ENCODE assay signal across 19 cellular contexts in the genomic region with DNA sequence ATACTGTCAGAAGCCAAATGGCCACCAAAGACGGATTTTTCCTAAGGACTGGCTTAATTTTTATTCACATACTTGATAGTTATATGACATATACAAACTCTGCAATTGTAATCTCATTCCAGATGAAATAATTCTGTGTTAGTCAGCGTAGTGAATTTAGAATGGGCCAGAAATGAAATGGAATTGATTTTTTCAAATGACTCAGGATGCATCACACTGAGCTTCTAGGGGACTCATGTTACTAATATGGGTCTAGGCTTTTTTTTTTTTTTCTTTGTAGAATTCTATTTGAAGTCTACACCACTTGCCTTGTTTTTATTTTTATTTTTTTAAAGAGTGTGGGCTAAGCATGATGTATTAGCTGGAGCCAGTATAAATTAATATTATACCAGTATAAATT.
DNase-seq lines count a peak whose midpoint lies in the region; ATAC-seq and TF ChIP-seq lines count a peak whose summit lies in the region.
"Had no signal": no experiment of that assay in that cellular context is flagged by ENCODE, and none has a peak within 500 bp of the region (broad histone marks: within the 10 kb centered on the region; RNA-seq: fewer than 3 reads in every experiment).

No MANE protein-coding gene starts in this region.

- H3K4me1 ChIP-seq in IMR-90 (ENCODE audit: control insufficient read depth, insufficient read depth, low read length), result peaks cover 10% of the 10 kb centered on the region
- no peaks in the 10 kb centered on the region for H3K4me1 ChIP-seq in stomach
- no peaks in the 10 kb centered on the region for H3K4me1 ChIP-seq in aorta (ENCODE audit: control insufficient read depth in 1 of 2, insufficient read depth in 2 of 2, low read length in 2 of 2)
- H3K4me1 ChIP-seq: ascending aorta, prostate gland had no signal

- TF ChIP-seq RAD21 in IMR-90 (IDR thresholded peaks at IDR 0.05; ENCODE audit: low read length), result no peak

- H3K56ac ChIP-seq in IMR-90 (ENCODE audit: extremely low read depth, insufficient read depth, low read length), result no peak overlapping the region

- H3K9me3 ChIP-seq in IMR-90 (ENCODE audit: control insufficient read depth, insufficient read depth, low read length) (no peaks in the 10 kb centered on the region), stomach (no peaks in the 10 kb centered on the region), aorta (ENCODE audit: control insufficient read depth, low read length) (no peaks in the 10 kb centered on the region)
- H3K9me3 ChIP-seq: ascending aorta, left ventricle myocardium inferior, MG63, prostate gland had no signal

- DNase-seq in AG20443 (ENCODE audit: low spot score) (peak; percentile 60), IMR-90 (peak; percentile 90), brain microvascular endothelial cell (peak; percentile 44), kidney tubule cell (ENCODE audit: low spot score) (peak; percentile 52), posterior cingulate gyrus (no peak), DMS53 (lab: John Stamatoyannopoulos, UW) (no peak), stomach (no peak), aorta (no peak)
- DNase-seq: activated CD8-positive, alpha-beta T cell treated with anti-CD3 and anti-CD28 coated beads, Interleukin-2, amount 10 ng/mL, durations not matched to agents 7 days and 5 days; dermis blood vessel endothelial cell; left ventricle myocardium inferior; MG63; NCI-H2029; NCI-H524; stimulated activated naive CD8-positive, alpha-beta T cell treated with anti-CD3 and anti-CD28 coated beads, Interleukin-15, amount 100 ng/mL, for 72 hours; WERI-Rb-1 had no signal

- no peak overlapping the region for H2AK9ac ChIP-seq in IMR-90 (replicated peaks; ENCODE audit: low read depth, low read length, poor library complexity)

- no CpG with 5 or more reads among the region's 2 CpGs for WGBS in IMR-90 (ENCODE audit: extremely low coverage in 2 of 2, insufficient read length in 1 of 2), 2 experiments
- WGBS in stomach, 5 donors, result 88 to 98% (median 93%) methylated on average over 2 of the region's 2 CpGs
- 63 to 66% methylated on average over 2 of the region's 2 CpGs for WGBS in aorta, 2 donors

- no peak overlapping the region for H3K18ac ChIP-seq in IMR-90 (ENCODE audit: low read depth, low read length)

- in situ Hi-C loops in IMR-90 (cut with MboI; ENCODE audit: low sequenced_read_pairs) (no loop called here), brain microvascular endothelial cell (cut with HindIII; ENCODE audit: low pct_ligation_motif_present, low sequenced_read_pairs) (loop anchor here (25.0 kb wide), 1 partner anchor 179 kb away; no protein-coding TSS in a partner anchor)

- H2AK5ac ChIP-seq in IMR-90 (ENCODE audit: low read depth, low read length), result no peak overlapping the region

- H3K9me1 ChIP-seq in IMR-90 (ENCODE audit: insufficient read depth, low read length), result peaks cover 5% of the 10 kb centered on the region; the same call in 1 of the 2 replicates

- H2BK15ac ChIP-seq in IMR-90 (ENCODE audit: low read depth, low read length), result no peak overlapping the region

- H2BK5ac ChIP-seq in IMR-90 (ENCODE audit: low read depth, low read length, poor library complexity, severe bottlenecking), result peak overlapping the region; percentile 36

- H4K20me1 ChIP-seq in IMR-90 (ENCODE audit: insufficient read depth, low read length), result peaks cover 11% of the 10 kb centered on the region

- no peak for TF ChIP-seq CTCF in IMR-90 (conservative IDR thresholded peaks at IDR 0.05; ENCODE audit: low read depth, low read length)
- no peak for TF ChIP-seq CTCF in brain microvascular endothelial cell (IDR thresholded peaks at IDR 0.05; ENCODE audit: low read depth, low read length, missing control alignments)
- no peak for TF ChIP-seq CTCF in stomach (IDR thresholded peaks at IDR 0.05)

- H3K36me3 ChIP-seq in IMR-90 (ENCODE audit: control insufficient read depth, insufficient read depth, low read length), result peaks cover 26% of the 10 kb centered on the region
- H3K36me3 ChIP-seq in brain microvascular endothelial cell (replicated peaks), result peaks cover 23% of the 10 kb centered on the region
- H3K36me3 ChIP-seq in stomach, result peaks cover 25 to 85% (median 71%) of the 10 kb centered on the region in 4 donors
- peaks cover 2 to 4% of the 10 kb centered on the region in 2 donors for H3K36me3 ChIP-seq in aorta (ENCODE audit: control insufficient read depth in 1 of 2, insufficient read depth in 2 of 2, low read length in 1 of 2)
- H3K36me3 ChIP-seq: prostate gland had no signal

- POLR2A ChIA-PET in IMR-90 (lab: Charles Lee; ENCODE audit: unreplicated experiment), result interaction anchor here (0.6 kb wide), 1 partner anchor 586 kb away, joined by 3 read pairs; no protein-coding TSS in a partner anchor

- BruUV-seq in IMR-90 (replicated peaks; lab: Mats Ljungman, UMichigan), result no TSS peak

- dilution Hi-C loops in IMR-90 (cut with HindIII; ENCODE audit: low sequenced_read_pairs, unreplicated experiment), result no loop called here

- H2BK120ac ChIP-seq in IMR-90 (ENCODE audit: low read depth, low read length), result no peak overlapping the region

- H3K4ac ChIP-seq in IMR-90 (ENCODE audit: low read depth, low read length), result no peak overlapping the region; the same call in 1 of the 2 replicates

- peaks cover 18 to 45% of the 10 kb centered on the region in 2 experiments for H3K79me1 ChIP-seq in IMR-90 (ENCODE audit: low read depth in 1 of 2, low read length in 2 of 2)

- intact Hi-C loops in IMR-90 (cut with micrococcal nuclease), result no loop called here
- intact Hi-C loops in posterior cingulate gyrus (cut with DNase I), result no loop called here
- intact Hi-C loops in stomach (cut with DNase I; ENCODE audit: low total_unique reads), result no loop called here
- intact Hi-C loops in aorta (cut with DNase I), result loop anchor here in 1 of 2 donors (10.0 kb wide), 1 partner anchor 52 kb away; no protein-coding TSS in a partner anchor

- H3K9ac ChIP-seq in IMR-90 (ENCODE audit: low read depth, low read length), result no peak overlapping the region

- H4K8ac ChIP-seq in IMR-90 (ENCODE audit: low read depth in 2 of 2, low read length in 2 of 2), result no peak overlapping the region

- no peak overlapping the region for H2BK20ac ChIP-seq in IMR-90 (ENCODE audit: low read depth, low read length)

- no peak overlapping the region for H2AFZ ChIP-seq in IMR-90 (replicated peaks; ENCODE audit: low read length, poor library complexity)

- no peak overlapping the region for H4K91ac ChIP-seq in IMR-90 (ENCODE audit: insufficient read depth, low read depth, low read length)

- 0 out of 2 replicates have a peak overlapping the region, but pooled peaks have one; percentile 19 for H3K14ac ChIP-seq in IMR-90 (replicated peaks; ENCODE audit: low read depth, low read length)

- CTCF ChIA-PET in IMR-90 (lab: Yijun Ruan, JAX), result interaction anchor here (0.6 to 1.5 kb wide), 3 partner anchors 170 to 203 kb away, joined by 4 to 7 read pairs (median 4); no protein-coding TSS in a partner anchor

- no peaks in the 10 kb centered on the region for H3K27me3 ChIP-seq in IMR-90 (ENCODE audit: control insufficient read depth, insufficient read depth, low read length)
- no peaks in the 10 kb centered on the region for H3K27me3 ChIP-seq in brain microvascular endothelial cell (replicated peaks)
- H3K27me3 ChIP-seq in stomach, result no peaks in the 10 kb centered on the region
- no peaks in the 10 kb centered on the region for H3K27me3 ChIP-seq in aorta (ENCODE audit: control insufficient read depth in 1 of 2, insufficient read depth in 2 of 2, low read length in 1 of 2)
- H3K27me3 ChIP-seq: ascending aorta, MG63 had no signal

- no peak overlapping the region for H3K23ac ChIP-seq in IMR-90 (ENCODE audit: low read depth, low read length)

- H3K4me3 ChIP-seq in IMR-90 (ENCODE audit: insufficient read depth, low read depth, low read length) (no peak overlapping the region), brain microvascular endothelial cell (ENCODE audit: low read depth, low read length) (no peak overlapping the region), stomach (no peak overlapping the region), aorta (ENCODE audit: low read length in 2 of 2) (no peak overlapping the region)
- H3K4me3 ChIP-seq: ascending aorta, left ventricle myocardium inferior, MG63, prostate gland had no signal

- TF ChIP-seq POLR2A in IMR-90 (IDR thresholded peaks at IDR 0.05; ENCODE audit: low read depth, low read length) (no peak), stomach (IDR thresholded peaks at IDR 0.05) (no peak)

- H3K4me2 ChIP-seq in IMR-90 (ENCODE audit: low read depth, low read length), result no peak overlapping the region

- H3K27ac ChIP-seq in IMR-90 (ENCODE audit: insufficient read depth, low read length) (no peak overlapping the region), brain microvascular endothelial cell (no peak overlapping the region), stomach (no peak overlapping the region), aorta (ENCODE audit: low read depth in 1 of 2, low read length in 2 of 2) (no peak overlapping the region)
- H3K27ac ChIP-seq: ascending aorta, left ventricle myocardium inferior, prostate gland, WERI-Rb-1 had no signal

- H4K5ac ChIP-seq in IMR-90 (ENCODE audit: low read depth, low read length), result no peak overlapping the region

- peak; percentile 83 for ATAC-seq in IMR-90 (ENCODE audit: low read depth)
- ATAC-seq in aorta (ENCODE audit: low FRiP score), result no peak
- ATAC-seq: activated CD8-positive, alpha-beta T cell treated with anti-CD3 and anti-CD28 coated beads, Interleukin-2, amount 10 ng/mL, durations not matched to agents 7 days and 5 days; activated T-helper 17 cell treated with anti-CD3 and anti-CD28 coated beads, Interleukin-2, amount 50 U/mL, for 72 hours; stimulated activated naive CD8-positive, alpha-beta T cell treated with anti-CD3 and anti-CD28 coated beads, Interleukin-15, amount 100 ng/mL, for 72 hours had no signal

- no peak for TF ChIP-seq EP300 in stomach (IDR thresholded peaks at IDR 0.05)

TF ChIP-seq in IMR-90, 13 proteins besides CTCF, POLR2A, EP300 and RAD21 (continues in another document):
- TF ChIP-seq FOS (IDR thresholded peaks at IDR 0.05; ENCODE audit: low read depth, low read length), result peak; percentile 75
- TF ChIP-seq, protein P1, sequence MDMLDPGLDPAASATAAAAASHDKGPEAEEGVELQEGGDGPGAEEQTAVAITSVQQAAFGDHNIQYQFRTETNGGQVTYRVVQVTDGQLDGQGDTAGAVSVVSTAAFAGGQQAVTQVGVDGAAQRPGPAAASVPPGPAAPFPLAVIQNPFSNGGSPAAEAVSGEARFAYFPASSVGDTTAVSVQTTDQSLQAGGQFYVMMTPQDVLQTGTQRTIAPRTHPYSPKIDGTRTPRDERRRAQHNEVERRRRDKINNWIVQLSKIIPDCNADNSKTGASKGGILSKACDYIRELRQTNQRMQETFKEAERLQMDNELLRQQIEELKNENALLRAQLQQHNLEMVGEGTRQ (IDR thresholded peaks at IDR 0.05; ENCODE audit: low read depth, low read length), result no peak
- TF ChIP-seq MAFK (IDR thresholded peaks at IDR 0.05; ENCODE audit: low read depth, low read length), result no peak
- TF ChIP-seq CHD1 (IDR thresholded peaks at IDR 0.05; ENCODE audit: low read depth, low read length), result no peak

Comparison
In these comparisons a context has a peak if more than half of its experiments do, and no peak if none do; other contexts are left out.
1. DNase-seq: peak in AG20443 (single experiment), IMR-90 (single experiment), brain microvascular endothelial cell (single experiment) and kidney tubule cell (single experiment); none in posterior cingulate gyrus (0 of 10), DMS53 (single experiment), stomach (single experiment) and aorta (0 of 2).